Comparison of ENCODE assay signal across 11 cellular contexts in genomic region chr1:203630697-203631096, GRCh38. TPM values are rescaled to one million over a fixed set of nuclear protein-coding genes. Genes with fewer than 3 reads are reported as not detected.
DNase-seq lines count a peak whose midpoint lies in the region; ATAC-seq, FAIRE-seq and TF ChIP-seq lines count a peak whose summit lies in the region.
"Had no signal": no experiment of that assay in that cellular context is flagged by ENCODE, and none has a peak within 500 bp of the region (broad histone marks: within the 10 kb centered on the region; RNA-seq: fewer than 3 reads in every experiment).

No MANE protein-coding gene starts in this region.

- H3K9me3 ChIP-seq in breast epithelium (no peaks in the 10 kb centered on the region), endothelial cell of umbilical vein (replicated peaks; ENCODE audit: control insufficient read depth, insufficient read depth, low read length) (no peaks in the 10 kb centered on the region), A673 (ENCODE audit: low read depth, low read length, poor library complexity, severe bottlenecking) (no peaks in the 10 kb centered on the region), PC-3 (ENCODE audit: low read length) (no peaks in the 10 kb centered on the region)

- no peak for ATAC-seq in naive thymus-derived CD8-positive, alpha-beta T cell
- ATAC-seq in HG02884 (IDR thresholded peaks at IDR 0.05; ENCODE audit: unreplicated experiment) (no peak), PC-3 (no peak)
- ATAC-seq: HCT116 had no signal

- H3K27ac Mint-ChIP-seq in MCF 10A (ENCODE audit: low read depth, unreplicated experiment) = no peak overlapping the region
- peak overlapping the region; percentile 34 to 92 (median 66) for H3K27ac Mint-ChIP-seq in naive thymus-derived CD8-positive, alpha-beta T cell

- H3K4me3 ChIP-seq in breast epithelium (no peak overlapping the region), endothelial cell of umbilical vein (replicated peaks in 1 of 3; ENCODE audit: insufficient read depth in 1 of 3, low read depth in 1 of 3, low read length in 3 of 3) (no peak overlapping the region), A673 (ENCODE audit: low read depth, low read length, poor library complexity, severe bottlenecking) (no peak overlapping the region), PC-3 (ENCODE audit: low read length) (no peak overlapping the region)

- TF ChIP-seq POLR2A in breast epithelium (IDR thresholded peaks at IDR 0.05) (no peak), endothelial cell of umbilical vein (IDR thresholded peaks at IDR 0.05; ENCODE audit: low read depth, low read length) (no peak)

- POLR2A ChIA-PET in MCF 10A (lab: Yijun Ruan, JAX) (no interaction called here), endothelial cell of umbilical vein (lab: Charles Lee) (no interaction called here), A673 (lab: Charles Lee; ENCODE audit: low non-redundant PET) (no interaction called here), PC-3 (lab: Charles Lee; ENCODE audit: unreplicated experiment) (no interaction called here)
- POLR2A ChIA-PET in naive thymus-derived CD8-positive, alpha-beta T cell (lab: Charles Lee) = interaction anchor here (1.5 to 2.1 kb wide), 2 partner anchors 20 to 52 kb away, joined by 4 to 9 read pairs; no protein-coding TSS in a partner anchor

- no peaks in the 10 kb centered on the region for H3K27me3 Mint-ChIP-seq in MCF 10A (ENCODE audit: insufficient read depth, unreplicated experiment)
- no peaks in the 10 kb centered on the region for H3K27me3 Mint-ChIP-seq in naive thymus-derived CD8-positive, alpha-beta T cell

- no peak for DNase-seq in breast epithelium (ENCODE audit: low spot score in 2 of 2)
- DNase-seq in MCF 10A (ENCODE audit: unreplicated experiment) = no peak
- DNase-seq in endothelial cell of umbilical vein (ENCODE audit: low read depth, low spot score) = peak; percentile 31
- no peak for DNase-seq in naive thymus-derived CD8-positive, alpha-beta T cell
- no peak for DNase-seq in middle frontal gyrus (ENCODE audit: extremely low spot score, low spot score)
- no peak for DNase-seq in A673 (ENCODE audit: low spot score)
- no peak for DNase-seq in PC-3
- DNase-seq: hippocampal formation, NCI-H446 treated with DMSO at 0.1 percent for 48 hours had no signal

- H3K9me2 ChIP-seq in PC-3 (replicated peaks; ENCODE audit: low read length) = no peaks in the 10 kb centered on the region

- H3K27me3 ChIP-seq in breast epithelium (no peaks in the 10 kb centered on the region), endothelial cell of umbilical vein (ENCODE audit: control insufficient read depth in 2 of 2, insufficient read depth in 2 of 2, low read length in 2 of 2) (no peaks in the 10 kb centered on the region), A673 (replicated peaks; ENCODE audit: insufficient read depth, low read depth, low read length, poor library complexity) (no peaks in the 10 kb centered on the region), PC-3 (ENCODE audit: low read length) (no peaks in the 10 kb centered on the region)

- H2AFZ ChIP-seq in endothelial cell of umbilical vein (ENCODE audit: low read depth, low read length) (no peak overlapping the region), PC-3 (ENCODE audit: low read length) (no peak overlapping the region)

- H3K9me1 ChIP-seq in endothelial cell of umbilical vein (replicated peaks; ENCODE audit: control insufficient read depth, extremely low read depth, insufficient read depth, low read length) = no peaks in the 10 kb centered on the region

- H3K36me3 ChIP-seq in breast epithelium (no peaks in the 10 kb centered on the region), endothelial cell of umbilical vein (ENCODE audit: control insufficient read depth in 2 of 2, extremely low read depth in 1 of 2, insufficient read depth in 2 of 2, low read length in 2 of 2) (peaks cover 0 to 3% of the 10 kb centered on the region in 2 experiments), A673 (ENCODE audit: insufficient read depth, low read length, poor library complexity, severe bottlenecking) (no peaks in the 10 kb centered on the region), PC-3 (ENCODE audit: low read depth, low read length) (no peaks in the 10 kb centered on the region)

- H3K36me3 Mint-ChIP-seq in MCF 10A (ENCODE audit: insufficient read depth, unreplicated experiment) = no peaks in the 10 kb centered on the region
- peaks cover 0 to 10% (median 3%) of the 10 kb centered on the region in 3 donors for H3K36me3 Mint-ChIP-seq in naive thymus-derived CD8-positive, alpha-beta T cell

- dilution Hi-C loops in endothelial cell of umbilical vein (cut with MboI; ENCODE audit: extremely low pct_ligation_motif_present, low sequenced_read_pairs) = no loop called here

- BruUV-seq in MCF 10A (replicated peaks; lab: Mats Ljungman, UMichigan) = no TSS peak
- no TSS peak for BruUV-seq in endothelial cell of umbilical vein (replicated peaks; lab: Mats Ljungman, UMichigan)
- no TSS peak for BruUV-seq in A673 (replicated peaks; lab: Mats Ljungman, UMichigan)
- no TSS peak for BruUV-seq in PC-3 (replicated peaks; lab: Mats Ljungman, UMichigan)

- H3K4me1 Mint-ChIP-seq in MCF 10A (ENCODE audit: insufficient read depth, unreplicated experiment) = peaks cover 39% of the 10 kb centered on the region
- peaks cover 33 to 62% (median 55%) of the 10 kb centered on the region in 4 donors for H3K4me1 Mint-ChIP-seq in naive thymus-derived CD8-positive, alpha-beta T cell

- no peaks in the 10 kb centered on the region for H4K20me1 ChIP-seq in endothelial cell of umbilical vein (replicated peaks; ENCODE audit: control insufficient read depth, extremely low read depth, insufficient read depth, low read length)
- H4K20me1 ChIP-seq in PC-3 (ENCODE audit: low read length) = no peaks in the 10 kb centered on the region

- H3K9me3 Mint-ChIP-seq in MCF 10A (ENCODE audit: unreplicated experiment) = no peaks in the 10 kb centered on the region
- H3K9me3 Mint-ChIP-seq in naive thymus-derived CD8-positive, alpha-beta T cell = no peaks in the 10 kb centered on the region

- no peak for TF ChIP-seq CTCF in breast epithelium (IDR thresholded peaks at IDR 0.05)
- no peak for TF ChIP-seq CTCF in MCF 10A (IDR thresholded peaks at IDR 0.05; ENCODE audit: unreplicated experiment)
- TF ChIP-seq CTCF in endothelial cell of umbilical vein (IDR thresholded peaks at IDR 0.05; ENCODE audit: extremely low read depth in 1 of 2, insufficient read depth in 1 of 2, low read depth in 1 of 2, low read length in 2 of 2) = no peak
- TF ChIP-seq CTCF in A673 (conservative IDR thresholded peaks at IDR 0.05; ENCODE audit: low read depth, low read length) = no peak
- TF ChIP-seq CTCF in PC-3 (conservative IDR thresholded peaks at IDR 0.05; ENCODE audit: low read depth, low read length) = no peak

- no peak overlapping the region for H3K4me3 Mint-ChIP-seq in MCF 10A (ENCODE audit: unreplicated experiment)
- peak overlapping the region; percentile 34 to 97 (median 86) for H3K4me3 Mint-ChIP-seq in naive thymus-derived CD8-positive, alpha-beta T cell

- H3F3A ChIP-seq in PC-3 (ENCODE audit: low read length, unreplicated experiment) = no peaks in the 10 kb centered on the region

- H3K4me1 ChIP-seq in breast epithelium (peaks cover under 1 to 4% of the 10 kb centered on the region in 2 donors), endothelial cell of umbilical vein (ENCODE audit: control insufficient read depth, extremely low read depth, insufficient read depth, low read length) (peaks cover 54% of the 10 kb centered on the region), A673 (ENCODE audit: insufficient read depth, low read length, poor library complexity, severe bottlenecking) (peaks cover 16% of the 10 kb centered on the region), PC-3 (ENCODE audit: insufficient read depth, low read length) (peaks cover 36% of the 10 kb centered on the region)

- H3K27ac ChIP-seq in breast epithelium = peak overlapping the region; percentile 45 to 62
- H3K27ac ChIP-seq in endothelial cell of umbilical vein (ENCODE audit: insufficient read depth, low read depth, low read length) = no peak overlapping the region
- no peak overlapping the region for H3K27ac ChIP-seq in A673 (ENCODE audit: low read depth, low read length, poor library complexity, severe bottlenecking)
- H3K27ac ChIP-seq in PC-3 (ENCODE audit: low read length) = no peak overlapping the region

- FAIRE-seq in endothelial cell of umbilical vein (lab: Jason Lieb, UNC) = peak; percentile 61

- peaks cover 41% of the 10 kb centered on the region for H3K79me2 ChIP-seq in endothelial cell of umbilical vein (ENCODE audit: control insufficient read depth, insufficient read depth, low read length)
- peaks cover 77% of the 10 kb centered on the region for H3K79me2 ChIP-seq in PC-3 (ENCODE audit: low read length)

- intact Hi-C loops in breast epithelium (cut with DNase I; ENCODE audit: low total_unique reads) = loop anchor here (1.0 kb wide), 1 partner anchor 21 kb away; no protein-coding TSS in a partner anchor
- intact Hi-C loops in MCF 10A (cut with micrococcal nuclease) = no loop called here
- intact Hi-C loops in endothelial cell of umbilical vein (cut with micrococcal nuclease) = loop anchor here (1.0 kb wide), 1 partner anchor 8 kb away; no protein-coding TSS in a partner anchor
- intact Hi-C loops in A673 (cut with micrococcal nuclease; ENCODE audit: unreplicated experiment) = no loop called here
- intact Hi-C loops in PC-3 (cut with micrococcal nuclease) = no loop called here

- H3K4me2 ChIP-seq in endothelial cell of umbilical vein (ENCODE audit: insufficient read depth, low read length) = no peak overlapping the region
- no peak overlapping the region for H3K4me2 ChIP-seq in PC-3 (ENCODE audit: low read length)

- H3K9ac ChIP-seq in endothelial cell of umbilical vein (replicated peaks; ENCODE audit: extremely low read depth, insufficient read depth, low read length) (no peak overlapping the region), PC-3 (ENCODE audit: low read length) (no peak overlapping the region)

- CTCF ChIA-PET in MCF 10A (lab: Yijun Ruan, JAX) = interaction anchor here (0.9 to 1.0 kb wide), 2 partner anchors 18 to 143 kb away, joined by 3 read pairs; no protein-coding TSS in a partner anchor
- CTCF ChIA-PET in endothelial cell of umbilical vein (lab: Charles Lee) = interaction anchor here (1.9 kb wide), 1 partner anchor 62 kb away, joined by 4 read pairs; no protein-coding TSS in a partner anchor
- CTCF ChIA-PET in A673 (lab: Charles Lee) = no interaction called here
- CTCF ChIA-PET in PC-3 (lab: Charles Lee) = no interaction called here

RNA-seq across cellular contexts. Expression of gene ATP2B4, which starts 4.1 kb away (rescaled TPM):
- total RNA-seq in breast epithelium (10 to 100 TPM; 55.7 to 97.1 (median 59.1) TPM), MCF 10A (2022) (15.4 and 17.0 TPM in 2 replicates), endothelial cell of umbilical vein (45.7 and 59.7 TPM in 2 replicates), A673 (2021) (16.1 and 19.5 TPM in 2 replicates), PC-3 (2014; rRNA removed) (32.7 and 49.5 TPM in 2 replicates)
- polyA plus RNA-seq in endothelial cell of umbilical vein = 31.2 and 31.7 TPM in 2 replicates
- 25.8 and 28.6 TPM in 2 replicates for polyA plus RNA-seq in endothelial cell of umbilical vein (2011; cell fraction: cytosol; rRNA removed)
- 61.2 and 68.7 TPM in 2 replicates for polyA plus RNA-seq in endothelial cell of umbilical vein (2011; cell fraction: nucleus; rRNA removed)
- 42.2 and 49.4 TPM in 2 replicates for polyA plus RNA-seq in endothelial cell of umbilical vein (2012)
- 134 and 153 TPM in 2 replicates for polyA minus RNA-seq in endothelial cell of umbilical vein
- polyA minus RNA-seq in endothelial cell of umbilical vein (2011; cell fraction: cytosol; rRNA and poly(A)+ RNA removed) = 57.6 TPM
- 51.0 and 79.7 TPM in 2 replicates for polyA minus RNA-seq in endothelial cell of umbilical vein (2011; cell fraction: nucleus; rRNA and poly(A)+ RNA removed)
- total RNA-seq in naive thymus-derived CD8-positive, alpha-beta T cell = 10 to 100 TPM; 46.8 to 49.5 TPM
- 10 to 100 TPM in 1 of 3 donors, 1 to 10 TPM in 2; 4.3 to 17.4 (median 5.3) TPM for polyA plus RNA-seq in naive thymus-derived CD8-positive, alpha-beta T cell

Comparison
In these comparisons a context has a peak if more than half of its experiments do, and no peak if none do; other contexts are left out.
1. intact Hi-C loops: an anchor here in breast epithelium (1.0 kb wide) and endothelial cell of umbilical vein (1.0 kb wide); none called in MCF 10A, A673 and PC-3.
2. H3K27ac ChIP-seq: peak in breast epithelium (2 of 2); none in endothelial cell of umbilical vein (single experiment), A673 (single experiment) and PC-3 (single experiment).
3. CTCF ChIA-PET loops: an anchor here in MCF 10A (0.9 to 1.0 kb wide) and endothelial cell of umbilical vein (1.9 kb wide); none called in A673 and PC-3.